Comparison of ENCODE assay signal across 30 cellular contexts in genomic region chr18:29883114-29883513, GRCh38.
"Had no signal": no experiment of that assay in that cellular context is flagged by ENCODE, and none has a peak within 500 bp of the region (broad histone marks: within the 10 kb centered on the region; RNA-seq: fewer than 3 reads in every experiment).

No MANE protein-coding gene starts in this region.

- H3K4me2 ChIP-seq: smooth muscle cell had no signal

- H3K9ac ChIP-seq: parathyroid adenoma had no signal

- H3K79me2 ChIP-seq: parathyroid adenoma had no signal

- DNase-seq: naive thymus-derived CD8-positive, alpha-beta T cell; nephron progenitor cell; nucleus accumbens; ovary; posterior cingulate gyrus; psoas muscle; right cardiac atrium; right lobe of liver; spleen; stimulated activated CD4-positive, alpha-beta T cell treated with anti-CD3 and anti-CD28 coated beads, Interleukin-12 subunit alpha, Interleukin-12 subunit beta, amount 100 ng/mL, for 4 hours; stimulated activated CD4-positive, alpha-beta T cell treated with anti-CD3 and anti-CD28 coated beads, Interleukin-1b, Interleukin-23, amount 100 ng/mL, for 48 hours; stimulated activated CD4-positive, alpha-beta T cell treated with anti-CD3 and anti-CD28 coated beads, Interleukin-4, amount 100 ng/mL, for 1 hour; stimulated activated CD4-positive, alpha-beta T cell treated with anti-CD3 and anti-CD28 coated beads, Interleukin-4, amount 100 ng/mL, for 4 hours; stimulated activated CD8-positive, alpha-beta memory T cell treated with anti-CD3 and anti-CD28 coated beads, Interleukin-4, amount 100 ng/mL, for 48 hours; stimulated activated naive CD4-positive, alpha-beta T cell; stimulated activated naive CD8-positive, alpha-beta T cell treated with anti-CD3 and anti-CD28 coated beads, Interleukin-15, amount 100 ng/mL, for 72 hours; stimulated activated naive CD8-positive, alpha-beta T cell treated with anti-CD3 and anti-CD28 coated beads, Interleukin-15, Interleukin-2, amounts not matched to agents 100 U/mL and 50 U/mL, for 24 hours; substantia nigra; testis; tibial artery; transverse colon; upper lobe of right lung; uterus had no signal

- H3K4me1 ChIP-seq: parathyroid adenoma, psoas muscle, right lobe of liver, spleen, suprapubic skin, testis, tibial artery, transverse colon, upper lobe of right lung, uterus had no signal

- H3K27me3 ChIP-seq: neutrophil, ovary, right lobe of liver, spleen, suprapubic skin, testis, tibial artery, transverse colon, upper lobe of right lung, uterus had no signal

- H3K36me3 ChIP-seq: neutrophil, ovary, right lobe of liver, spleen, suprapubic skin, tibial artery, transverse colon, upper lobe of right lung, uterus had no signal

- H3K27ac ChIP-seq: neutrophil, ovary, parathyroid adenoma, psoas muscle, right lobe of liver, skin epidermis, spleen, suprapubic skin, testis, tibial artery, transverse colon, upper lobe of right lung, uterus had no signal

- H3K9me3 ChIP-seq: neutrophil, ovary, psoas muscle, right lobe of liver, spleen, suprapubic skin, testis, tibial artery, transverse colon, upper lobe of right lung, uterus had no signal

- ATAC-seq: naive thymus-derived CD8-positive, alpha-beta T cell; natural killer cell treated with Interleukin-12 subunit alpha and Interleukin-12 subunit beta and Interleukin-15 and Interleukin-18, amount 100 ng/mL, for 72 hours; psoas muscle; right cardiac atrium; right lobe of liver; stimulated activated memory B cell treated with anti-CD40 and anti-IgM and Interleukin-4, amounts not matched to agents 10 μg/mL and 1 μg/mL and 100 μg/mL, for 72 hours; stimulated activated naive CD8-positive, alpha-beta T cell treated with anti-CD3 and anti-CD28 coated beads, Interleukin-15, amount 100 ng/mL, for 72 hours; stimulated activated naive CD8-positive, alpha-beta T cell treated with anti-CD3 and anti-CD28 coated beads, Interleukin-15, Interleukin-2, amounts not matched to agents 100 U/mL and 50 U/mL, for 24 hours; upper lobe of right lung had no signal

- H2AFZ ChIP-seq: parathyroid adenoma had no signal

- H3K4me3 ChIP-seq: ovary, psoas muscle, right lobe of liver, skin epidermis, smooth muscle cell, spleen, suprapubic skin, testis, tibial artery, transverse colon, upper lobe of right lung, uterus had no signal
